34 cellular contexts compared by ENCODE assay signal in genomic region chr5:77545285-77545684, GRCh38.
"Had no signal": no experiment of that assay in that cellular context is flagged by ENCODE, and none has a peak within 500 bp of the region (broad histone marks: within the 10 kb centered on the region; RNA-seq: fewer than 3 reads in every experiment).

No MANE protein-coding gene starts in this region.

- ATAC-seq: activated naive CD4-positive, alpha-beta T cell treated with anti-CD3 and anti-CD28 coated beads, Interleukin-2, amount 50 U/mL, for 72 hours; activated naive CD8-positive, alpha-beta T cell treated with anti-CD3 and anti-CD28 coated beads, Interleukin-2, amount 50 U/mL, for 24 hours; activated T-cell treated with anti-CD3 and anti-CD28 coated beads, Interleukin-2, amount 50 U/mL, for 4 hours; activated T-cell treated with anti-CD3 and anti-CD28 coated beads, Interleukin-2, amount 50 U/mL, for 72 hours; activated T-helper 17 cell treated with anti-CD3 and anti-CD28 coated beads, Interleukin-2, amount 50 U/mL, for 72 hours; body of pancreas had no signal

- DNase-seq: activated effector memory CD4-positive, alpha-beta T cell treated with anti-CD3 and anti-CD28 coated beads, Interleukin-2, amount 50 U/mL, for 16 hours; activated effector memory CD4-positive, alpha-beta T cell treated with Interleukin-2 at 50 U/mL for 16 hours; activated gamma-delta T cell; activated gamma-delta T cell treated with Interleukin-2 at 50 U/mL for 16 hours; activated naive CD4-positive, alpha-beta T cell; activated naive CD4-positive, alpha-beta T cell treated with anti-CD3 and anti-CD28 coated beads for 36 hours; activated naive CD4-positive, alpha-beta T cell treated with anti-CD3 and anti-CD28 coated beads, Interleukin-2, amount 10 ng/mL, durations not matched to agents 7 days and 5 days; activated naive CD4-positive, alpha-beta T cell treated with anti-CD3 and anti-CD28 coated beads, Interleukin-2, amount 50 U/mL, for 16 hours; activated naive CD4-positive, alpha-beta T cell treated with Interleukin-2 at 50 U/mL for 16 hours; activated naive CD8-positive, alpha-beta T cell treated with anti-CD3 and anti-CD28 coated beads for 36 hours; activated naive CD8-positive, alpha-beta T cell treated with anti-CD3 and anti-CD28 coated beads, Interleukin-2, amount 10 ng/mL, durations not matched to agents 7 days and 5 days; activated naive CD8-positive, alpha-beta T cell treated with anti-CD3 and anti-CD28 coated beads, Interleukin-2, amount 50 U/mL, for 24 hours; activated T-cell treated with anti-CD3 and anti-CD28 coated beads, Interleukin-2, amount 50 U/mL, for 1 hour; activated T-cell treated with anti-CD3 and anti-CD28 coated beads, Interleukin-2, amount 50 U/mL, for 24 hours; activated T-cell treated with anti-CD3 and anti-CD28 coated beads, Interleukin-2, amount 50 U/mL, for 4 hours; activated T-cell treated with anti-CD3 and anti-CD28 coated beads, Interleukin-2, amount 50 U/mL, for 48 hours; activated T-cell treated with anti-CD3 and anti-CD28 coated beads, Interleukin-2, amount 50 U/mL, for 72 hours; adrenal gland; amniotic stem cell; amygdala; anterior cingulate cortex; aorta; body of pancreas; brain microvascular endothelial cell; caudate nucleus; central memory CD4-positive, alpha-beta T cell; cerebellar nuclear complex had no signal

- H3K4me1 ChIP-seq: adrenal gland, ascending aorta, body of pancreas, breast epithelium had no signal

- FAIRE-seq: astrocyte, bronchial epithelial cell had no signal

- H3K9me3 ChIP-seq: adrenal gland, ascending aorta, body of pancreas had no signal

- H3K27ac ChIP-seq: adrenal gland, ascending aorta, body of pancreas, brain microvascular endothelial cell, breast epithelium, cardiac muscle cell had no signal

- H3K36me3 ChIP-seq: adrenal gland, ascending aorta, brain microvascular endothelial cell, breast epithelium, cardiac muscle cell had no signal

- H3K27me3 ChIP-seq: adrenal gland, ascending aorta, body of pancreas, brain microvascular endothelial cell, breast epithelium, cardiac muscle cell had no signal

- H3K4me3 ChIP-seq: adrenal gland, ascending aorta, body of pancreas, breast epithelium, cardiac muscle cell had no signal
